ENCODE assay signal across 16 cellular contexts in the genomic region with DNA sequence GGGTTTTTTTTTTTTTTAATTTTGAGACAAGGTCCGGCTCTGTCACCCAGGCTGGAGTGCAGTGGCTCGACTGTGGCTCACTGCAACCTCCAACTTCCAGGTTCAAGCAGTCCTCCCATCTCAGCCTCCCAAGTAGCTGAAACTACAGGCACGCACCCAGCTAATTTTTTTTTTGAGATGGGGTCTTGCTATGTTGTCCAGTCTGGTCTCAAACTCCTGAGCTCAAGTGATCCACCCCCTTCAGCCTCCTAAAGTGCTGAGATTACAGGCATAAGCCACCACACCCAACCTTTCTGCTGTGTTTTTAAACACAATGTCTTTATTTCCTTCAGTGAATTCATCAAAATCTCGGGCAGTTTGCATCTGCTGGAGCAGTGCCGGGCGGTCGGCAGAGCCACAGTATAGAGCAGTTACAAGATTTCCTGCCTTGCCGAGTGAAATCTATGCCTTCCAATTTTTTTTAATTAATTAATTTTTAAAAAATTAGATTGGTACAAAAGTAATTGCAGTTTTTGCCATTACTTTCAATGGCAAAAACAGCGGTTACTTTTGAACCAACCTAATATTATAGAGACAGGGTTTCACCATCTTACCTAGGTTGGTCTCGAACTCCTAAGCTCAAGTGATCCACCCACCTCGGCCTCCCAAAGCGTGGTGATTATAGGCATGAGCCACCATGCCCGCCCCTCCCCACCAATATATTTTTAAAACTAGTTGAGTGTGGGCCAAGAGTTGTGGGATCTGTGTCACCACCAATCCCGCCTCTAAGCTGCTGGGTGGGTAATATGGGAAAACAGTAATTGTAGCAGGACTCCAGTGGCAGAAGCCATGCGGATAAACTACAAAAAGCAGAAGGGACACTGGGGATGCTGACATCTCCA. TPM values are rescaled to one million over a fixed set of nuclear protein-coding genes. Genes with fewer than 3 reads are reported as not detected.
"Had no signal": no experiment of that assay in that cellular context is flagged by ENCODE, and none has a peak within 500 bp of the region (broad histone marks: within the 10 kb centered on the region; RNA-seq: fewer than 3 reads in every experiment).

No MANE protein-coding gene starts in this region.

- H3K27ac Mint-ChIP-seq: activated naive CD8-positive, alpha-beta T cell; stimulated activated naive CD8-positive, alpha-beta T cell treated with anti-CD3 and anti-CD28 coated beads, Interleukin-15, Interleukin-2, amounts not matched to agents 100 ng/mL and 50 ng/mL, for 24 hours; T-cell had no signal

- H3K36me3 Mint-ChIP-seq: activated naive CD8-positive, alpha-beta T cell; naive thymus-derived CD8-positive, alpha-beta T cell; T-cell had no signal

- H3K27ac ChIP-seq: brain microvascular endothelial cell, suprapubic skin, upper lobe of left lung had no signal

- H3K4me3 Mint-ChIP-seq: activated naive CD8-positive, alpha-beta T cell; stimulated activated naive CD8-positive, alpha-beta T cell treated with anti-CD3 and anti-CD28 coated beads, Interleukin-15, Interleukin-2, amounts not matched to agents 100 ng/mL and 50 ng/mL, for 24 hours had no signal

- H3K27me3 Mint-ChIP-seq: activated naive CD8-positive, alpha-beta T cell; naive thymus-derived CD8-positive, alpha-beta T cell; stimulated activated naive CD8-positive, alpha-beta T cell treated with anti-CD3 and anti-CD28 coated beads, Interleukin-15, Interleukin-2, amounts not matched to agents 100 ng/mL and 50 ng/mL, for 24 hours; T-cell had no signal

- DNase-seq: brain microvascular endothelial cell; naive thymus-derived CD8-positive, alpha-beta T cell; nucleus accumbens; right cardiac atrium; T-cell; T-helper 9 cell; upper lobe of left lung had no signal

- H3K9me3 Mint-ChIP-seq: naive thymus-derived CD8-positive, alpha-beta T cell; stimulated activated naive CD8-positive, alpha-beta T cell treated with anti-CD3 and anti-CD28 coated beads, Interleukin-15, Interleukin-2, amounts not matched to agents 100 ng/mL and 50 ng/mL, for 24 hours; T-cell had no signal

- H3K4me3 ChIP-seq: mucosa of descending colon, smooth muscle cell, suprapubic skin, upper lobe of left lung had no signal

- ATAC-seq: activated CD4-positive, CD25-positive, alpha-beta regulatory T cell treated with anti-CD3 and anti-CD28 coated beads, Interleukin-2, amount 50 U/mL, for 24 hours; naive thymus-derived CD8-positive, alpha-beta T cell; right cardiac atrium; T-cell had no signal

- H3K9me3 ChIP-seq: mucosa of descending colon, suprapubic skin, upper lobe of left lung had no signal

- H3K27me3 ChIP-seq: brain microvascular endothelial cell, upper lobe of left lung had no signal

- H3K36me3 ChIP-seq: brain microvascular endothelial cell, suprapubic skin, upper lobe of left lung had no signal

RNA-seq across cellular contexts. Expression of gene ACY3, which starts 2.7 kb away (rescaled TPM):
- total RNA-seq: dermis microvascular lymphatic vessel endothelial cell; lung microvascular endothelial cell; naive thymus-derived CD8-positive, alpha-beta T cell; right cardiac atrium; smooth muscle cell; suprapubic skin had no signal
- polyA plus RNA-seq: right cardiac atrium, smooth muscle cell had no signal

RNA-seq across cellular contexts. Expression of gene TBX10, which starts 13.6 kb away (rescaled TPM):
- total RNA-seq: dermis microvascular lymphatic vessel endothelial cell; lung microvascular endothelial cell; naive thymus-derived CD8-positive, alpha-beta T cell; right cardiac atrium; smooth muscle cell; suprapubic skin; T-cell; upper lobe of left lung had no signal
- polyA plus RNA-seq: esophagus; naive thymus-derived CD8-positive, alpha-beta T cell; right cardiac atrium; smooth muscle cell had no signal

RNA-seq across cellular contexts. Expression of gene ALDH3B2, which starts 21.2 kb away (rescaled TPM):
- total RNA-seq: dermis microvascular lymphatic vessel endothelial cell; lung microvascular endothelial cell; naive thymus-derived CD8-positive, alpha-beta T cell; right cardiac atrium; T-cell had no signal
- polyA plus RNA-seq: naive thymus-derived CD8-positive, alpha-beta T cell; right cardiac atrium had no signal
